ENCODE assay signal across 8 cellular contexts in genomic region chr11:62081378-62082291, GRCh38. TPM values are rescaled to one million over a fixed set of nuclear protein-coding genes. Genes with fewer than 3 reads are reported as not detected.
DNase-seq lines count a peak whose midpoint lies in the region; ATAC-seq and TF ChIP-seq lines count a peak whose summit lies in the region.

No MANE protein-coding gene starts in this region.

- no peak overlapping the region for H3K4me3 Mint-ChIP-seq in activated naive CD4-positive, alpha-beta T cell treated with anti-CD3 and anti-CD28 coated beads, Interleukin-2, amount 10 ng/mL, durations not matched to agents 7 days and 5 days

- in situ Hi-C loops in G401 (cut with HindIII; ENCODE audit: low sequenced_read_pairs), result no loop called here
- in situ Hi-C loops in transverse colon (cut with MboI; ENCODE audit: low pct_ligation_motif_present in 1 of 4, low pct_unique_long_range_greater_than_20kb in 1 of 4, low sequenced_read_pairs in 3 of 4), result loop anchor here in 3 of 4 donors (10.0 to 25.0 kb wide), 3 partner anchors 187 to 197 kb away; partner anchors contain the start of gene FADS3 (in 2 of the 3)

- no peak for TF ChIP-seq POLR2A in transverse colon (IDR thresholded peaks at IDR 0.05)

- intact Hi-C loops in Right ventricle myocardium inferior (cut with DNase I), result loop anchor here (1.0 to 2.0 kb wide), 4 partner anchors 135 to 289 kb away; partner anchors contain the start of genes FEN1 and TMEM258
- intact Hi-C loops in posterior vena cava (cut with DNase I), result loop anchor here (5.0 kb wide), 2 partner anchors 129 to 184 kb away; partner anchors contain the start of gene BEST1 (in 1 of the 2)
- intact Hi-C loops in transverse colon (cut with DNase I; ENCODE audit: low total_unique reads), result loop anchor here (2.0 to 10.0 kb wide), 3 partner anchors 137 to 287 kb away; partner anchors contain the start of genes FEN1 and TMEM258

- H3K4me1 ChIP-seq in transverse colon, result peaks cover 0 to 7% (median 5%) of the 10 kb centered on the region in 4 donors

- no peak for TF ChIP-seq EP300 in transverse colon (IDR thresholded peaks at IDR 0.05; ENCODE audit: low read depth)

- H3K9me3 ChIP-seq in transverse colon, result no peaks in the 10 kb centered on the region

- no peaks in the 10 kb centered on the region for H3K36me3 ChIP-seq in transverse colon

- no peak overlapping the region for H3K27ac ChIP-seq in transverse colon

- CTCF ChIA-PET in activated naive CD4-positive, alpha-beta T cell treated with anti-CD3 and anti-CD28 coated beads, Interleukin-2, amount 10 ng/mL, durations not matched to agents 7 days and 5 days (lab: Charles Lee), result interaction anchor here (0.7 to 12.1 kb wide), 57 partner anchors 9 to 473 kb away, joined by 3 to 261 read pairs (median 6); partner anchors contain the start of genes BEST1 and FTH1

- ATAC-seq in Right ventricle myocardium inferior, result peak; percentile 74
- no peak for ATAC-seq in GM19455 (IDR thresholded peaks at IDR 0.05; ENCODE audit: unreplicated experiment)

- WGBS in transverse colon (ENCODE audit: low coverage in 1 of 2), 2 donors, result 0 to 4% methylated on average over 2 to 16 of the region's 16 CpGs

- TF ChIP-seq CTCF in transverse colon (IDR thresholded peaks at IDR 0.05), result peak; percentile 89 to 90 (median 90)

- no peaks in the 10 kb centered on the region for H3K27me3 ChIP-seq in transverse colon

- no peak overlapping the region for H3K27ac Mint-ChIP-seq in activated naive CD4-positive, alpha-beta T cell treated with anti-CD3 and anti-CD28 coated beads, Interleukin-2, amount 10 ng/mL, durations not matched to agents 7 days and 5 days

- no peaks in the 10 kb centered on the region for H3K9me3 Mint-ChIP-seq in activated naive CD4-positive, alpha-beta T cell treated with anti-CD3 and anti-CD28 coated beads, Interleukin-2, amount 10 ng/mL, durations not matched to agents 7 days and 5 days

- peaks cover 5% of the 10 kb centered on the region for H3K27me3 Mint-ChIP-seq in activated naive CD4-positive, alpha-beta T cell treated with anti-CD3 and anti-CD28 coated beads, Interleukin-2, amount 10 ng/mL, durations not matched to agents 7 days and 5 days

- peaks cover 8% of the 10 kb centered on the region for H3K4me1 Mint-ChIP-seq in activated naive CD4-positive, alpha-beta T cell treated with anti-CD3 and anti-CD28 coated beads, Interleukin-2, amount 10 ng/mL, durations not matched to agents 7 days and 5 days

- no peak overlapping the region for H3K4me3 ChIP-seq in transverse colon

- peak; percentile 80 for DNase-seq in G401 (ENCODE audit: low spot score)
- peak; percentile 70 for DNase-seq in NCI-H1105 treated with DMSO at 0.1 percent for 48 hours (lab: John Stamatoyannopoulos, UW)
- peak; percentile 57 for DNase-seq in SKM-1 (lab: John Stamatoyannopoulos, UW; ENCODE audit: unreplicated experiment)
- peak; percentile 84 for DNase-seq in activated naive CD4-positive, alpha-beta T cell treated with anti-CD3 and anti-CD28 coated beads, Interleukin-2, amount 10 ng/mL, durations not matched to agents 7 days and 5 days
- peak; percentile 92 for DNase-seq in Right ventricle myocardium inferior (ENCODE audit: missing footprints)
- DNase-seq in posterior vena cava (ENCODE audit: low spot score), result peak; percentile 92
- DNase-seq in transverse colon, result peak; percentile 86

- H3K36me3 Mint-ChIP-seq in activated naive CD4-positive, alpha-beta T cell treated with anti-CD3 and anti-CD28 coated beads, Interleukin-2, amount 10 ng/mL, durations not matched to agents 7 days and 5 days, result no peaks in the 10 kb centered on the region

RNA-seq across cellular contexts. Expression of gene INCENP, which starts 42.2 kb away (rescaled TPM):
- total RNA-seq in G401 (2014; rRNA removed; shearing (Covaris generic)), result 73.7 and 84.8 TPM in 2 replicates
- total RNA-seq in Right ventricle myocardium inferior, result 10.5 TPM
- total RNA-seq in posterior vena cava, result 10 to 100 TPM; 11.8 to 22.4 TPM
- total RNA-seq in transverse colon, result 10 to 100 TPM; 10.5 to 38.9 (median 26.1) TPM
